In the genomic region with DNA sequence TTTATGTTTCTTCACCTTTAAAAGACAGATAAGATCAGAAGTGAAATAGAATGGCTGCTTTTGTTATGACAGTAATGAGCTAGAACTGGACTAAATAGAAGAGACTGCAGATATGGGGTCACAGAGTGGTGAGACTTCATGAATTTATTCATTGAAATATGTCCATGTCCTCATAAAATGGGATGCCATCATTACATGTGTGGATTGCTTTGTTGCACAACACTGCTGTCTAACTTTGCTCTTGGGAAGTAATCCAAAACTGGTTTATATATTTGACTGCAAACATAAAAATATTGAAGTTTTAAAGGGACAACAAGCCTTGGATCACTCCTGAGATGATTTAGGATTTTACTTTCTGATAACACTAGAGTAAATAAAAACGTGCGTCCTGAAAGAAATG, we compare ENCODE assay signal across 15 cellular contexts.
"Had no signal": no experiment of that assay in that cellular context is flagged by ENCODE, and none has a peak within 500 bp of the region (broad histone marks: within the 10 kb centered on the region; RNA-seq: fewer than 3 reads in every experiment).

No MANE protein-coding gene starts in this region.

- H3K9me3 Mint-ChIP-seq: activated CD4-positive, alpha-beta T cell treated with anti-CD3 and anti-CD28 coated beads, Interleukin-2, amount 10 ng/mL, durations not matched to agents 7 days and 5 days; T-helper 1 cell treated with Interleukin-12 subunit alpha and Interleukin-12 subunit beta and Interleukin-4 antibody, amounts not matched to agents 30 μg/mL and 1 μg/mL, for 36 hours had no signal

- DNase-seq: activated CD4-positive, alpha-beta T cell treated with anti-CD3 and anti-CD28 coated beads, Interleukin-2, amount 10 ng/mL, durations not matched to agents 7 days and 5 days; activated CD4-positive, CD25-positive, alpha-beta regulatory T cell; brain microvascular endothelial cell; cerebellar nuclear complex; head of caudate nucleus; mucosa of descending colon; naive thymus-derived CD8-positive, alpha-beta T cell; retina; small intestine; tibial artery; uterus had no signal

- H3K4me1 Mint-ChIP-seq: activated CD4-positive, alpha-beta T cell treated with anti-CD3 and anti-CD28 coated beads, Interleukin-2, amount 10 ng/mL, durations not matched to agents 7 days and 5 days; activated naive CD4-positive, alpha-beta T cell treated with anti-CD3 and anti-CD28 coated beads, Interleukin-2, amount 50 U/mL, for 24 hours; naive thymus-derived CD8-positive, alpha-beta T cell had no signal

- ATAC-seq: mucosa of descending colon; naive thymus-derived CD8-positive, alpha-beta T cell had no signal

- H3K36me3 Mint-ChIP-seq: activated naive CD4-positive, alpha-beta T cell treated with anti-CD3 and anti-CD28 coated beads, Interleukin-2, amount 50 U/mL, for 24 hours; naive thymus-derived CD8-positive, alpha-beta T cell had no signal

- H3K27ac ChIP-seq: brain microvascular endothelial cell, esophagus muscularis mucosa, neutrophil, tibial artery, uterus had no signal

- H3K27me3 Mint-ChIP-seq: activated CD4-positive, alpha-beta T cell treated with anti-CD3 and anti-CD28 coated beads, Interleukin-2, amount 10 ng/mL, durations not matched to agents 7 days and 5 days; activated naive CD4-positive, alpha-beta T cell treated with anti-CD3 and anti-CD28 coated beads, Interleukin-2, amount 50 U/mL, for 24 hours; naive thymus-derived CD8-positive, alpha-beta T cell had no signal

- H3K27ac Mint-ChIP-seq: activated CD4-positive, alpha-beta T cell treated with anti-CD3 and anti-CD28 coated beads, Interleukin-2, amount 10 ng/mL, durations not matched to agents 7 days and 5 days; activated naive CD4-positive, alpha-beta T cell treated with anti-CD3 and anti-CD28 coated beads, Interleukin-2, amount 50 U/mL, for 24 hours; naive thymus-derived CD8-positive, alpha-beta T cell; T-helper 1 cell treated with Interleukin-12 subunit alpha and Interleukin-12 subunit beta and Interleukin-4 antibody, amounts not matched to agents 30 μg/mL and 1 μg/mL, for 36 hours had no signal

- H3K4me3 Mint-ChIP-seq: activated CD4-positive, alpha-beta T cell treated with anti-CD3 and anti-CD28 coated beads, Interleukin-2, amount 10 ng/mL, durations not matched to agents 7 days and 5 days; activated naive CD4-positive, alpha-beta T cell treated with anti-CD3 and anti-CD28 coated beads, Interleukin-2, amount 50 U/mL, for 24 hours; naive thymus-derived CD8-positive, alpha-beta T cell; T-helper 1 cell treated with Interleukin-12 subunit alpha and Interleukin-12 subunit beta and Interleukin-4 antibody, amounts not matched to agents 30 μg/mL and 1 μg/mL, for 36 hours had no signal
